12 cellular contexts compared by ENCODE assay signal in the genomic region with DNA sequence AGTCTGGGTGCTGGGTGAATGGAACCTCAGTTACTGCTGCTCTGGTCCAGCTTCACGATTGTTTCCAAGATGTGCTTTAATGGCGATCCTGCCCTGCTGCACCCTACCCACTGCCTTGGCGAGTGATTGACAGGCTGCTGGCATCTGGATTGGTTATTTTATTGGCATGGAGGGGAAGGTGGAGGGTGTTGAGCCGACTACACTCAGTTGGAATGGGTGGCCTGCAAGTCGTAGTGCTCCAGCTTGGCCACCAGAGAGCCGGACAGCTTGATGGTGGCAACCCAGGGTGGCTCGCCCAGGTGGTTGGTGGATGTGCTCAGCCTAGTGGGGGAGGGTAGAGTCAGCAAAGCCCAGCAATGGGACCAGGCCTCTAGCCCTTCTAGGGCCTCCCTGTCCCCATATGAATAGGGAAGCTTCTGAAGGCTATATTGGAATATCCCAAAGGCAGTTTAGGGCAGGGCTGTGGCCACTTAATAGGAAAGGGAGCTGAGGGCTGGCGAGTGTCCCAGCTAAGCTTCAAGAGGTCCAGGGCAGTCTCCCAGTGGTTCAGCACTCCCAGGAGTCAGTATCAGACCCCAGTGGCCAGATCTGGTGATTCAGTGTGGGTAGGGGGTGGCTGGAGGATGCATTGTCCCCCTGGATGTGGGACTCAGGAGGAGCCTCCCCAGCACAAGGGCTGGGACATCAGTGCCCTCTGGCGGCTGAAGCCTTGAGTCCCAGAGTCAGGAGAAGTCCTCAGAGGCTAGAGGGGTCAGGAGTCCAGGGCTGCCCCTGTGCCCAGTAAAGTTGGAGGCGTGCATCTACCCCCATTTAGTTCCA. TPM values are rescaled to one million over a fixed set of nuclear protein-coding genes. Genes with fewer than 3 reads are reported as not detected.
A peak's percentile ranks its signal among the peaks of the same experiment; 100 is the strongest.
DNase-seq lines count a peak whose midpoint lies in the region; ATAC-seq and TF ChIP-seq lines count a peak whose summit lies in the region.
"Had no signal": no experiment of that assay in that cellular context is flagged by ENCODE, and none has a peak within 500 bp of the region (broad histone marks: within the 10 kb centered on the region; RNA-seq: fewer than 3 reads in every experiment).

No MANE protein-coding gene starts in this region.

- no peak overlapping the region for H2BK20ac ChIP-seq in H9 (ENCODE audit: low read depth, low read length, poor library complexity, severe bottlenecking)

- no peak overlapping the region for H2AFZ ChIP-seq in H9 (ENCODE audit: low read length)

- no peak overlapping the region for H4K8ac ChIP-seq in H9 (replicated peaks; ENCODE audit: insufficient read length, low read depth, low read length)

- no peak overlapping the region for H3K4ac ChIP-seq in H9 (ENCODE audit: low read depth, low read length)

- no peak overlapping the region for H2BK5ac ChIP-seq in H9 (ENCODE audit: insufficient read length, low read length)

- no peak overlapping the region; the same call in 1 of the 2 replicates for H3K14ac ChIP-seq in H9 (ENCODE audit: insufficient read depth, low read length)

- H3T11ph ChIP-seq in H9 (ENCODE audit: low read length) = no peak overlapping the region

- ATAC-seq in activated CD8-positive, alpha-beta memory T cell treated with anti-CD3 and anti-CD28 coated beads, Interleukin-2, amount 10 ng/mL, durations not matched to agents 7 days and 5 days = no peak
- ATAC-seq in left colon = no peak

- H3K36me3 Mint-ChIP-seq in H9 (ENCODE audit: insufficient read depth in 1 of 3, low read depth in 3 of 3) = peaks cover 19 to 48% (median 40%) of the 10 kb centered on the region in 3 experiments; a peak in 6 of 7 replicates
- peaks cover 30% of the 10 kb centered on the region for H3K36me3 Mint-ChIP-seq in activated CD8-positive, alpha-beta memory T cell treated with anti-CD3 and anti-CD28 coated beads, Interleukin-2, amount 10 ng/mL, durations not matched to agents 7 days and 5 days

- H2BK12ac ChIP-seq in H9 (ENCODE audit: insufficient read length, low read depth, low read length) = no peak overlapping the region

- H3K4me2 ChIP-seq in H9 (ENCODE audit: insufficient read depth, insufficient read length, low read length) = no peak overlapping the region

- intact Hi-C loops in left colon (cut with DNase I, micrococcal nuclease) = no loop called here

- CTCF ChIA-PET in AG04449 (lab: Yijun Ruan, JAX) = interaction anchor here (0.6 to 5.8 kb wide), 10 partner anchors 8 to 545 kb away, joined by 3 to 41 read pairs (median 3); a partner anchor contains a TSS
- CTCF ChIA-PET in activated CD8-positive, alpha-beta memory T cell treated with anti-CD3 and anti-CD28 coated beads, Interleukin-2, amount 10 ng/mL, durations not matched to agents 7 days and 5 days (lab: Charles Lee) = interaction anchor here (1.1 to 2.8 kb wide), 2 partner anchors 11 to 19 kb away, joined by 3 to 11 read pairs; no protein-coding TSS in a partner anchor

- H4K5ac ChIP-seq in H9 (ENCODE audit: insufficient read length, low read depth, low read length) = no peak overlapping the region

- DNase-seq in AG04449 (ENCODE audit: low read depth, low spot score) (no peak), H9 (peak; percentile 78), WERI-Rb-1 (peak; percentile 47), foreskin fibroblast (peak in 1 of 2 donors; percentile 54), NCI-H524 treated with DMSO at 0.1 percent for 48 hours (lab: John Stamatoyannopoulos, UW) (no peak), left colon (no peak), dedifferentiated amniotic fluid mesenchymal stem cell (ENCODE audit: extremely low spot score) (no peak)
- DNase-seq in activated CD8-positive, alpha-beta memory T cell treated with anti-CD3 and anti-CD28 coated beads, Interleukin-2, amount 10 ng/mL, durations not matched to agents 7 days and 5 days = no peak
- DNase-seq: CD4-positive, CD25-positive, alpha-beta regulatory T cell; cortex of kidney; NCI-H2029 treated with DMSO at 0.1 percent for 48 hours; psoas muscle had no signal

- no peaks in the 10 kb centered on the region for H4K20me1 ChIP-seq in H9 (ENCODE audit: control insufficient read depth, insufficient read depth, insufficient read length)

- POLR2A ChIA-PET in AG04449 (lab: Yijun Ruan, JAX) = interaction anchor here (1.2 kb wide), 1 partner anchor 10 kb away, joined by 5 read pairs; a partner anchor contains a TSS

- H3K9me3 ChIP-seq in H9 (ENCODE audit: control insufficient read depth, low read depth, low read length) (no peaks in the 10 kb centered on the region), WERI-Rb-1 (ENCODE audit: severe bottlenecking) (no peaks in the 10 kb centered on the region)
- H3K9me3 ChIP-seq: psoas muscle had no signal

- no peak overlapping the region for H3K18ac ChIP-seq in H9 (ENCODE audit: insufficient read length, low read depth, low read length)

- H3K23me2 ChIP-seq in H9 (ENCODE audit: insufficient read length, low read depth, low read length, poor library complexity, severe bottlenecking) = peaks cover 28% of the 10 kb centered on the region

- H2BK120ac ChIP-seq in H9 (ENCODE audit: low read depth, low read length, poor library complexity, severe bottlenecking) = no peak overlapping the region

- peak overlapping the region in 1 of 2 experiments; percentile 48; a peak in 2 of 5 replicates for H3K4me3 Mint-ChIP-seq in H9
- no peak overlapping the region for H3K4me3 Mint-ChIP-seq in activated CD8-positive, alpha-beta memory T cell treated with anti-CD3 and anti-CD28 coated beads, Interleukin-2, amount 10 ng/mL, durations not matched to agents 7 days and 5 days

- no peak overlapping the region for H2AK5ac ChIP-seq in H9 (ENCODE audit: insufficient read length, low read length)

- H2BK15ac ChIP-seq in H9 (ENCODE audit: low read depth, low read length) = no peak overlapping the region

- H3K79me1 ChIP-seq in H9 (ENCODE audit: insufficient read depth, low read depth, low read length, poor library complexity, severe bottlenecking) = no peaks in the 10 kb centered on the region

- H3K4me1 ChIP-seq in H9 (ENCODE audit: insufficient read depth, low read length) = no peaks in the 10 kb centered on the region

- peaks cover 50% of the 10 kb centered on the region for H3K36me3 ChIP-seq in WERI-Rb-1

- H3K9ac ChIP-seq in H9 (ENCODE audit: extremely low read depth, insufficient read length, low read length) = no peak overlapping the region

- H3K27ac ChIP-seq in H9 (ENCODE audit: insufficient read length, low read depth, low read length) = no peak overlapping the region
- peak overlapping the region; percentile 33; the same call in 1 of the 2 replicates for H3K27ac ChIP-seq in WERI-Rb-1
- H3K27ac ChIP-seq: psoas muscle had no signal

- H3K27me3 ChIP-seq in H9 (ENCODE audit: insufficient read depth, low read length) = no peaks in the 10 kb centered on the region
- H3K27me3 ChIP-seq in WERI-Rb-1 (ENCODE audit: insufficient read depth, low read depth, severe bottlenecking) = no peaks in the 10 kb centered on the region

- no peak overlapping the region for H3K4me3 ChIP-seq in AG04449 (ENCODE audit: low read depth, low read length)
- no peak overlapping the region for H3K4me3 ChIP-seq in WERI-Rb-1 (ENCODE audit: low read depth, low read length)
- no peak overlapping the region for H3K4me3 ChIP-seq in foreskin fibroblast (ENCODE audit: low read depth in 1 of 2, low read length in 2 of 2)
- H3K4me3 ChIP-seq: psoas muscle had no signal

- H3K23ac ChIP-seq in H9 (ENCODE audit: insufficient read length, low read depth, low read length) = no peak overlapping the region

- peak; percentile 61 for TF ChIP-seq CTCF in AG04449 (IDR thresholded peaks at IDR 0.05; ENCODE audit: insufficient read depth, low read length, missing control alignments)
- TF ChIP-seq CTCF in H9 (conservative IDR thresholded peaks at IDR 0.05) = peak; percentile 67
- peak; percentile 77 for TF ChIP-seq CTCF in WERI-Rb-1 (IDR thresholded peaks at IDR 0.05; ENCODE audit: low read depth, low read length)
- TF ChIP-seq CTCF in foreskin fibroblast (IDR thresholded peaks at IDR 0.05; ENCODE audit: low read depth, low read length) = peak; percentile 37

- peaks cover 10 to 19% of the 10 kb centered on the region in 2 experiments for H3K4me1 Mint-ChIP-seq in H9
- peaks cover 12% of the 10 kb centered on the region for H3K4me1 Mint-ChIP-seq in activated CD8-positive, alpha-beta memory T cell treated with anti-CD3 and anti-CD28 coated beads, Interleukin-2, amount 10 ng/mL, durations not matched to agents 7 days and 5 days

- no peaks in the 10 kb centered on the region for H3K79me2 ChIP-seq in H9 (ENCODE audit: insufficient read depth, low read length)

- H3K27me3 Mint-ChIP-seq in H9 (ENCODE audit: low read depth) = peaks cover 2% of the 10 kb centered on the region; the same call in 1 of the 2 replicates
- H3K27me3 Mint-ChIP-seq in activated CD8-positive, alpha-beta memory T cell treated with anti-CD3 and anti-CD28 coated beads, Interleukin-2, amount 10 ng/mL, durations not matched to agents 7 days and 5 days = peaks cover 12% of the 10 kb centered on the region

- no peak overlapping the region for H3K56ac ChIP-seq in H9 (ENCODE audit: insufficient read length, low read depth, low read length)

- H4K91ac ChIP-seq in H9 (ENCODE audit: insufficient read length, low read depth, low read length) = no peak overlapping the region

- H3K27ac Mint-ChIP-seq in H9 = peak overlapping the region; percentile 23 to 68 (median 47); a peak in 3 of 7 replicates
- no peak overlapping the region for H3K27ac Mint-ChIP-seq in activated CD8-positive, alpha-beta memory T cell treated with anti-CD3 and anti-CD28 coated beads, Interleukin-2, amount 10 ng/mL, durations not matched to agents 7 days and 5 days
- H3K27ac Mint-ChIP-seq: CD4-positive, CD25-positive, alpha-beta regulatory T cell had no signal

- no peaks in the 10 kb centered on the region for H3K9me3 Mint-ChIP-seq in H9
- H3K9me3 Mint-ChIP-seq in activated CD8-positive, alpha-beta memory T cell treated with anti-CD3 and anti-CD28 coated beads, Interleukin-2, amount 10 ng/mL, durations not matched to agents 7 days and 5 days (ENCODE audit: low read depth) = no peaks in the 10 kb centered on the region

- WGBS in H9 (ENCODE audit: extremely low coverage, insufficient read length, low lambda C conversion rate) = no CpG with 5 or more reads among the region's 10 CpGs

RNA-seq across cellular contexts. Expression of a gene that starts 3.4 kb away (rescaled TPM):
- total RNA-seq in H9 (2021) (1.5 and 2.4 TPM in 2 replicates), left colon (under 1 TPM in 1 of 2 donors, not detected in 1; 0.37 TPM)
- not detected for total RNA-seq in activated CD8-positive, alpha-beta memory T cell treated with anti-CD3 and anti-CD28 coated beads, Interleukin-2, amount 10 ng/mL, durations not matched to agents 7 days and 5 days

RNA-seq across cellular contexts. Expression of a gene that starts 4.1 kb away (rescaled TPM):
- 11.5 and 16.4 TPM in 2 replicates for total RNA-seq in H9 (2021)
- under 1 TPM; 0.84 to 0.93 TPM for total RNA-seq in activated CD8-positive, alpha-beta memory T cell treated with anti-CD3 and anti-CD28 coated beads, Interleukin-2, amount 10 ng/mL, durations not matched to agents 7 days and 5 days
- total RNA-seq in left colon = 1 to 10 TPM in 1 of 2 donors, under 1 TPM in 1; 0.28 to 1.6 TPM

RNA-seq across cellular contexts. Expression of a gene that starts 10.0 kb away (rescaled TPM):
- total RNA-seq in H9 (2021) = 185 and 189 TPM in 2 replicates
- total RNA-seq in activated CD8-positive, alpha-beta memory T cell treated with anti-CD3 and anti-CD28 coated beads, Interleukin-2, amount 10 ng/mL, durations not matched to agents 7 days and 5 days = 100 to 1,000 TPM; 164 to 204 TPM
- total RNA-seq in left colon = 100 to 1,000 TPM; 129 to 136 TPM

RNA-seq across cellular contexts. Expression of a gene that starts 18.5 kb away (rescaled TPM):
- total RNA-seq in H9 (2021) (15.0 and 16.4 TPM in 2 replicates), left colon (10 to 100 TPM; 33.2 to 37.4 TPM)
- total RNA-seq in activated CD8-positive, alpha-beta memory T cell treated with anti-CD3 and anti-CD28 coated beads, Interleukin-2, amount 10 ng/mL, durations not matched to agents 7 days and 5 days = 10 to 100 TPM; 22.4 to 24.1 TPM

RNA-seq across cellular contexts. Expression of a gene that starts 41.6 kb away (rescaled TPM):
- total RNA-seq in H9 (2021) (0.28 and 0.39 TPM in 2 replicates), left colon (1 to 10 TPM in 1 of 2 donors, under 1 TPM in 1; 0.49 to 1.8 TPM)
- total RNA-seq in activated CD8-positive, alpha-beta memory T cell treated with anti-CD3 and anti-CD28 coated beads, Interleukin-2, amount 10 ng/mL, durations not matched to agents 7 days and 5 days = 1 to 10 TPM; 1.4 to 1.6 TPM

Comparison
In these comparisons a context has a peak if more than half of its experiments do, and no peak if none do; other contexts are left out.
1. DNase-seq: peak in H9 (single experiment) and WERI-Rb-1 (single experiment); none in AG04449 (single experiment), activated CD8-positive, alpha-beta memory T cell treated with anti-CD3 and anti-CD28 coated beads, Interleukin-2, amount 10 ng/mL, durations not matched to agents 7 days and 5 days (single experiment), NCI-H524 treated with DMSO at 0.1 percent for 48 hours (single experiment), left colon (0 of 2) and dedifferentiated amniotic fluid mesenchymal stem cell (single experiment).
2. Peak in every context shown above with its lines, with median percentiles within 50 percentile points of each other: CTCF ChIP-seq.